12 cellular contexts compared by ENCODE assay signal in genomic region chr11:46322759-46323158, GRCh38. TPM values are rescaled to one million over a fixed set of nuclear protein-coding genes. Genes with fewer than 3 reads are reported as not detected.
DNase-seq lines count a peak whose midpoint lies in the region; ATAC-seq and TF ChIP-seq lines count a peak whose summit lies in the region.
"Had no signal": no experiment of that assay in that cellular context is flagged by ENCODE, and none has a peak within 500 bp of the region (broad histone marks: within the 10 kb centered on the region; RNA-seq: fewer than 3 reads in every experiment).

No MANE protein-coding gene starts in this region.

- H3K4me3 ChIP-seq in astrocyte of the spinal cord (ENCODE audit: low read depth, low read length) (no peak overlapping the region), uterus (no peak overlapping the region)

- ATAC-seq in HG03432 (IDR thresholded peaks at IDR 0.05; ENCODE audit: unreplicated experiment): no peak

- H3K9me3 Mint-ChIP-seq in neural crest cell: no peaks in the 10 kb centered on the region
- no peaks in the 10 kb centered on the region for H3K9me3 Mint-ChIP-seq in activated T-helper 2 cell treated with anti-CD3 and anti-CD28 coated beads, Interferon-gamma antibody, Interleukin-2, Interleukin-4, amounts not matched to agents 10 μg/mL and 5 μg/mL and 100 μg/mL, durations not matched to agents 14 hours and 24 hours and 36 hours
- H3K9me3 Mint-ChIP-seq: stimulated activated naive CD8-positive, alpha-beta T cell treated with anti-CD3 and anti-CD28 coated beads, Interleukin-15, Interleukin-2, amounts not matched to agents 100 ng/mL and 50 ng/mL, for 24 hours had no signal

- H3K4me3 Mint-ChIP-seq in neural crest cell: no peak overlapping the region
- no peak overlapping the region for H3K4me3 Mint-ChIP-seq in activated T-helper 2 cell treated with anti-CD3 and anti-CD28 coated beads, Interferon-gamma antibody, Interleukin-2, Interleukin-4, amounts not matched to agents 10 μg/mL and 5 μg/mL and 100 μg/mL, durations not matched to agents 14 hours and 24 hours and 36 hours (ENCODE audit: low read depth)
- H3K4me3 Mint-ChIP-seq: stimulated activated naive CD8-positive, alpha-beta T cell treated with anti-CD3 and anti-CD28 coated beads, Interleukin-15, Interleukin-2, amounts not matched to agents 100 ng/mL and 50 ng/mL, for 24 hours had no signal

- no peaks in the 10 kb centered on the region for H3K27me3 ChIP-seq in uterus

- peak; percentile 42 for DNase-seq in EL
- DNase-seq in HT1080 (ENCODE audit: low read depth): peak; percentile 27
- DNase-seq in astrocyte of the spinal cord (ENCODE audit: low read depth, low spot score): no peak
- no peak for DNase-seq in neural crest cell (ENCODE audit: low read depth, low spot score)
- DNase-seq in activated T-helper 2 cell treated with anti-CD3 and anti-CD28 coated beads, Interferon-gamma antibody, Interleukin-2, Interleukin-4, amounts not matched to agents 10 μg/mL and 5 μg/mL and 100 μg/mL, durations not matched to agents 14 hours and 24 hours and 36 hours (ENCODE audit: low spot score): no peak
- DNase-seq in uterus: no peak
- DNase-seq in GF-D8 (lab: John Stamatoyannopoulos, UW): no peak
- DNase-seq: GDM1; mesendoderm; stimulated activated CD4-positive, alpha-beta T cell treated with anti-CD3 and anti-CD28 coated beads, Interleukin-12 subunit alpha, Interleukin-12 subunit beta, amount 100 ng/mL, for 4 hours had no signal

- H3K4me1 Mint-ChIP-seq in neural crest cell: no peaks in the 10 kb centered on the region
- peaks cover 12% of the 10 kb centered on the region for H3K4me1 Mint-ChIP-seq in activated T-helper 2 cell treated with anti-CD3 and anti-CD28 coated beads, Interferon-gamma antibody, Interleukin-2, Interleukin-4, amounts not matched to agents 10 μg/mL and 5 μg/mL and 100 μg/mL, durations not matched to agents 14 hours and 24 hours and 36 hours (ENCODE audit: low read depth)

- TF ChIP-seq CTCF in astrocyte of the spinal cord (IDR thresholded peaks at IDR 0.05; ENCODE audit: low read depth, low read length) (peak; percentile 57), neural crest cell (conservative IDR thresholded peaks at IDR 0.05) (peak; percentile 34), uterus (IDR thresholded peaks at IDR 0.05) (no peak)

- intact Hi-C loops in activated T-helper 2 cell treated with anti-CD3 and anti-CD28 coated beads, Interferon-gamma antibody, Interleukin-2, Interleukin-4, amounts not matched to agents 10 μg/mL and 5 μg/mL and 100 μg/mL, durations not matched to agents 14 hours and 24 hours and 36 hours (cut with micrococcal nuclease): no loop called here
- intact Hi-C loops in uterus (cut with DNase I; ENCODE audit: low total_unique reads): no loop called here

- in situ Hi-C loops in astrocyte of the spinal cord (cut with HindIII; ENCODE audit: low sequenced_read_pairs): no loop called here

- H3K27ac Mint-ChIP-seq in neural crest cell (ENCODE audit: unreplicated experiment): no peak overlapping the region
- no peak overlapping the region for H3K27ac Mint-ChIP-seq in activated T-helper 2 cell treated with anti-CD3 and anti-CD28 coated beads, Interferon-gamma antibody, Interleukin-2, Interleukin-4, amounts not matched to agents 10 μg/mL and 5 μg/mL and 100 μg/mL, durations not matched to agents 14 hours and 24 hours and 36 hours
- H3K27ac Mint-ChIP-seq: stimulated activated naive CD8-positive, alpha-beta T cell treated with anti-CD3 and anti-CD28 coated beads, Interleukin-15, Interleukin-2, amounts not matched to agents 100 ng/mL and 50 ng/mL, for 24 hours had no signal

- H3K36me3 ChIP-seq in uterus: no peaks in the 10 kb centered on the region

- peaks cover 14% of the 10 kb centered on the region for H3K27me3 Mint-ChIP-seq in neural crest cell (ENCODE audit: low read depth)
- peaks cover 14% of the 10 kb centered on the region for H3K27me3 Mint-ChIP-seq in activated T-helper 2 cell treated with anti-CD3 and anti-CD28 coated beads, Interferon-gamma antibody, Interleukin-2, Interleukin-4, amounts not matched to agents 10 μg/mL and 5 μg/mL and 100 μg/mL, durations not matched to agents 14 hours and 24 hours and 36 hours (ENCODE audit: low read depth)

- no peak for TF ChIP-seq POLR2A in uterus (IDR thresholded peaks at IDR 0.05)

- H3K36me3 Mint-ChIP-seq in neural crest cell (ENCODE audit: low read depth): no peaks in the 10 kb centered on the region
- H3K36me3 Mint-ChIP-seq in activated T-helper 2 cell treated with anti-CD3 and anti-CD28 coated beads, Interferon-gamma antibody, Interleukin-2, Interleukin-4, amounts not matched to agents 10 μg/mL and 5 μg/mL and 100 μg/mL, durations not matched to agents 14 hours and 24 hours and 36 hours (ENCODE audit: low read depth): no peaks in the 10 kb centered on the region

- no peaks in the 10 kb centered on the region for H3K9me3 ChIP-seq in uterus

- H3K27ac ChIP-seq in uterus: no peak overlapping the region

- H3K4me1 ChIP-seq in uterus: no peaks in the 10 kb centered on the region

RNA-seq across cellular contexts. Expression of gene DGKZ, which starts 24.5 kb away (rescaled TPM):
- total RNA-seq in HT1080 (2014; rRNA removed; shearing (Covaris generic)): 107 and 115 TPM in 2 replicates
- polyA plus RNA-seq in HT1080 (2015; cell fraction: cytosol; rRNA removed): 54.7 and 59.2 TPM in 2 replicates
- polyA plus RNA-seq in HT1080 (2015; cell fraction: nucleus; rRNA removed): 70.9 and 71.9 TPM in 2 replicates
- total RNA-seq in neural crest cell (54.4 and 60.1 TPM in 2 replicates), uterus (10 to 100 TPM; 13.5 to 55.3 (median 42.8) TPM)
- 82.3 and 86.1 TPM in 2 replicates for total RNA-seq in activated T-helper 2 cell treated with anti-CD3 and anti-CD28 coated beads, Interferon-gamma antibody, Interleukin-2, Interleukin-4, amounts not matched to agents 10 μg/mL and 5 μg/mL and 100 μg/mL, durations not matched to agents 14 hours and 24 hours and 36 hours

RNA-seq across cellular contexts. Expression of gene CREB3L1, which starts 45.3 kb away (rescaled TPM):
- total RNA-seq in HT1080 (2014; rRNA removed; shearing (Covaris generic)): 3.3 and 5.1 TPM in 2 replicates
- polyA plus RNA-seq in HT1080 (2015; cell fraction: cytosol; rRNA removed): 11.6 and 12.7 TPM in 2 replicates
- polyA plus RNA-seq in HT1080 (2015; cell fraction: nucleus; rRNA removed): 6.8 and 7.7 TPM in 2 replicates
- total RNA-seq in neural crest cell: 0.71 and 0.75 TPM in 2 replicates
- not detected in 2 replicates for total RNA-seq in activated T-helper 2 cell treated with anti-CD3 and anti-CD28 coated beads, Interferon-gamma antibody, Interleukin-2, Interleukin-4, amounts not matched to agents 10 μg/mL and 5 μg/mL and 100 μg/mL, durations not matched to agents 14 hours and 24 hours and 36 hours
- 10 to 100 TPM in 2 of 4 donors, 1 to 10 TPM in 1, not detected in 1; 2.0 to 20.8 (median 14.8) TPM for total RNA-seq in uterus

RNA-seq across cellular contexts. Expression of gene MDK, which starts 58.7 kb away (rescaled TPM):
- total RNA-seq in HT1080 (2014; rRNA removed; shearing (Covaris generic)): 40.5 and 54.9 TPM in 2 replicates
- polyA plus RNA-seq in HT1080 (2015; cell fraction: cytosol; rRNA removed): 27.9 and 33.8 TPM in 2 replicates
- polyA plus RNA-seq in HT1080 (2015; cell fraction: nucleus; rRNA removed): 12.1 and 15.8 TPM in 2 replicates
- total RNA-seq in neural crest cell (781 and 821 TPM in 2 replicates), uterus (100 to 1,000 TPM in 2 of 4 donors, 10 to 100 TPM in 2; 61.7 to 305 (median 103) TPM)
- total RNA-seq in activated T-helper 2 cell treated with anti-CD3 and anti-CD28 coated beads, Interferon-gamma antibody, Interleukin-2, Interleukin-4, amounts not matched to agents 10 μg/mL and 5 μg/mL and 100 μg/mL, durations not matched to agents 14 hours and 24 hours and 36 hours: 2.8 and 4.5 TPM in 2 replicates

Comparison
In these comparisons a context has a peak if more than half of its experiments do, and no peak if none do; other contexts are left out.
1. DNase-seq: peak in EL (single experiment) and HT1080 (single experiment); none in astrocyte of the spinal cord (single experiment), neural crest cell (single experiment), activated T-helper 2 cell treated with anti-CD3 and anti-CD28 coated beads, Interferon-gamma antibody, Interleukin-2, Interleukin-4, amounts not matched to agents 10 μg/mL and 5 μg/mL and 100 μg/mL, durations not matched to agents 14 hours and 24 hours and 36 hours (single experiment), uterus (0 of 2) and GF-D8 (single experiment).
2. CTCF ChIP-seq: peak in astrocyte of the spinal cord (single experiment) and neural crest cell (single experiment); none in uterus (0 of 4).